Comparison of ENCODE assay signal across 8 cellular contexts in genomic region chr2:161307676-161308075, GRCh38. TPM values are rescaled to one million over a fixed set of nuclear protein-coding genes. Genes with fewer than 3 reads are reported as not detected.
A peak's percentile ranks its signal among the peaks of the same experiment; 100 is the strongest.
DNase-seq lines count a peak whose midpoint lies in the region; ATAC-seq and TF ChIP-seq lines count a peak whose summit lies in the region.

No MANE protein-coding gene starts in this region.

- no peak for ATAC-seq in CD8-positive, alpha-beta T cell
- ATAC-seq in effector memory CD8-positive, alpha-beta T cell (replicated peaks): no peak

- TF ChIP-seq CTCF in CD8-positive, alpha-beta T cell (IDR thresholded peaks at IDR 0.05): no peak
- no peak for TF ChIP-seq CTCF in neutrophil (IDR thresholded peaks at IDR 0.05)

- H3K4me3 Mint-ChIP-seq in CD8-positive, alpha-beta T cell: peak overlapping the region; percentile 96
- peak overlapping the region; percentile 96 to 98 for H3K4me3 Mint-ChIP-seq in effector memory CD8-positive, alpha-beta T cell

- peaks cover 20% of the 10 kb centered on the region for H3K4me1 ChIP-seq in CD8-positive, alpha-beta T cell (ENCODE audit: insufficient read depth, low read length)
- H3K4me1 ChIP-seq in NT2/D1 (ENCODE audit: insufficient read depth, insufficient read length) (no peaks in the 10 kb centered on the region), neutrophil (ENCODE audit: control insufficient read depth in 1 of 2, insufficient read depth in 1 of 2, low read depth in 1 of 2, low read length in 1 of 2) (peaks cover 21% of the 10 kb centered on the region in 2 experiments)

- no peaks in the 10 kb centered on the region for H3K36me3 ChIP-seq in CD8-positive, alpha-beta T cell (ENCODE audit: insufficient read depth, low read length)
- H3K36me3 ChIP-seq in NT2/D1 (ENCODE audit: insufficient read depth, insufficient read length, low read length) (peaks cover 5% of the 10 kb centered on the region), neutrophil (no peaks in the 10 kb centered on the region)

- H3K27me3 Mint-ChIP-seq in CD8-positive, alpha-beta T cell (ENCODE audit: low read depth): peaks cover under 1% of the 10 kb centered on the region
- H3K27me3 Mint-ChIP-seq in effector memory CD8-positive, alpha-beta T cell: peaks cover 8 to 11% of the 10 kb centered on the region in 2 donors

- H3K27me3 ChIP-seq in CD8-positive, alpha-beta T cell (ENCODE audit: insufficient read depth, low read length): no peaks in the 10 kb centered on the region
- H3K27me3 ChIP-seq in NT2/D1 (ENCODE audit: insufficient read depth, insufficient read length): no peaks in the 10 kb centered on the region
- no peaks in the 10 kb centered on the region for H3K27me3 ChIP-seq in neutrophil

- POLR2A ChIA-PET in CD8-positive, alpha-beta T cell (lab: Charles Lee): interaction anchor here (1.0 to 1.5 kb wide), 5 partner anchors 62 to 171 kb away, joined by 3 to 4 read pairs (median 3); no protein-coding TSS in a partner anchor

- H3K4me3 ChIP-seq in CD8-positive, alpha-beta T cell (ENCODE audit: low read depth, low read length): peak overlapping the region; percentile 79
- H3K4me3 ChIP-seq in NT2/D1 (ENCODE audit: insufficient read length, low read depth) (peak overlapping the region; percentile 95), neutrophil (ENCODE audit: low read depth in 1 of 2, low read length in 1 of 2) (peak overlapping the region; percentile 72 to 73)

- H3K4me1 Mint-ChIP-seq in CD8-positive, alpha-beta T cell (ENCODE audit: low read depth): peaks cover 36% of the 10 kb centered on the region
- H3K4me1 Mint-ChIP-seq in effector memory CD8-positive, alpha-beta T cell (ENCODE audit: low read depth in 2 of 2): peaks cover 24 to 35% of the 10 kb centered on the region in 2 donors

- peaks cover 9% of the 10 kb centered on the region for H3K9me3 Mint-ChIP-seq in CD8-positive, alpha-beta T cell
- no peaks in the 10 kb centered on the region for H3K9me3 Mint-ChIP-seq in effector memory CD8-positive, alpha-beta T cell

- no peak for DNase-seq in CD8-positive, alpha-beta T cell
- DNase-seq in NT2/D1 (ENCODE audit: low read depth, low spot score): no peak
- DNase-seq in effector memory CD8-positive, alpha-beta T cell: no peak
- DNase-seq in NCI-H2171 treated with DMSO at 0.1 percent for 48 hours (lab: John Stamatoyannopoulos, UW): no peak
- DNase-seq in stimulated activated CD4-positive, alpha-beta T cell treated with anti-CD3 and anti-CD28 coated beads, Interleukin-2, amount 100 ng/mL, for 48 hours: no peak
- DNase-seq in LoVo (ENCODE audit: low spot score): no peak
- no peak for DNase-seq in ecto neural progenitor cell (ENCODE audit: low spot score)

- H3K36me3 Mint-ChIP-seq in CD8-positive, alpha-beta T cell: peaks cover 12% of the 10 kb centered on the region
- peaks cover 11% of the 10 kb centered on the region for H3K36me3 Mint-ChIP-seq in effector memory CD8-positive, alpha-beta T cell (ENCODE audit: insufficient read depth)

- CTCF ChIA-PET in CD8-positive, alpha-beta T cell (lab: Charles Lee): interaction anchor here (1.3 kb wide), 1 partner anchor 13 kb away, joined by 3 read pairs; no protein-coding TSS in a partner anchor

- H3K27ac Mint-ChIP-seq in CD8-positive, alpha-beta T cell: peak overlapping the region; percentile 97
- H3K27ac Mint-ChIP-seq in effector memory CD8-positive, alpha-beta T cell: peak overlapping the region; percentile 97 to 99

- intact Hi-C loops in CD8-positive, alpha-beta T cell (cut with DNase I, micrococcal nuclease): loop anchor here (1.0 to 10.0 kb wide), 8 partner anchors 61 to 1595 kb away; partner anchors contain the start of genes IFIH1 (in 1 of the 2), LY75 (in 1 of the 2), MARCHF7 (in 1 of the 2) and TANK (in 1 of the 2)

- peak overlapping the region; percentile 95 for H3K9ac ChIP-seq in NT2/D1 (ENCODE audit: insufficient read length, low read depth)

- peak overlapping the region; percentile 67 for H3K27ac ChIP-seq in CD8-positive, alpha-beta T cell (ENCODE audit: low read depth, low read length)
- peak overlapping the region; percentile 83 for H3K27ac ChIP-seq in neutrophil

- H3K9me3 ChIP-seq in CD8-positive, alpha-beta T cell (ENCODE audit: low read length): no peaks in the 10 kb centered on the region
- H3K9me3 ChIP-seq in NT2/D1 (ENCODE audit: insufficient read depth, low read length) (no peaks in the 10 kb centered on the region), neutrophil (no peaks in the 10 kb centered on the region)

RNA-seq across cellular contexts. Expression of gene PSMD14, which starts 0.5 kb away (rescaled TPM):
- total RNA-seq in CD8-positive, alpha-beta T cell: 10 to 100 TPM; 28.3 to 29.8 TPM
